8 cellular contexts compared by ENCODE assay signal in the genomic region with DNA sequence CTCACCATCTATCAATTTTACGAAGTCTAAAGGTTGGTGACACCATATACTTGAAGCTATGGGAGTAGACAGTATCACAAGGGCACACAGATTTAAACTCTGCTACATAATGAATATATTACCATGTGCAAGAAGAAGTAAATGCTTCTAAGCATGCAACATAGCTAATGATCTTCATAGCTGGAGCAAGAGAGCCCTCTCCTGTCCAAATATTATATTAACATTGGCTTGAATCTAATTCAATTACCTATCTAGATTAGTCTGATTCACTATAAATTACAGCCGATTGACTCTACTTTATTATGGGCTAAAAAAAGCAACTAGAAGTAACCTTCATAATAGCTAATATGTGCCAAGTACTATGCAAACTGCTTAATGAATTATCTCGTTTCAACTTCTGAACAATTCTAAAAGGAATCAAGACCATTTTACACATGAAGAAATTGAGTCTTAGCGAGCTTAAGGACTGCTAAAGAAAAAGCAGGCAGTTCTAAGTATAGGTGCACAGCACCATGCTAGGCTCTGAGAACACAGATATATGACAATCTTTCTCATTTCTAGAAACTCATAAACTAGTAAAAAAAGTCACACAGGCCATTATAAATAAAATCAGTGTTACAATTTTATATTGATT. TPM values are rescaled to one million over a fixed set of nuclear protein-coding genes. Genes with fewer than 3 reads are reported as not detected.
DNase-seq lines count a peak whose midpoint lies in the region; ATAC-seq and TF ChIP-seq lines count a peak whose summit lies in the region.

No MANE protein-coding gene starts in this region.

- H3K9me3 Mint-ChIP-seq in glutamatergic neuron (ENCODE audit: unreplicated experiment), result no peaks in the 10 kb centered on the region

- no peaks in the 10 kb centered on the region for H3K4me1 Mint-ChIP-seq in glutamatergic neuron (ENCODE audit: low read depth, unreplicated experiment)

- DNase-seq in DMS114 treated with DMSO at 0.1 percent for 48 hours (lab: John Stamatoyannopoulos, UW; ENCODE audit: unreplicated experiment) (peak; percentile 51), SKM-1 treated with dmso at 0.1 percent for 144 hours (lab: John Stamatoyannopoulos, UW; ENCODE audit: unreplicated experiment) (peak; percentile 23), glutamatergic neuron (no peak), posterior vena cava (ENCODE audit: low spot score) (no peak), GM19238 (ENCODE audit: insufficient read length, low spot score) (no peak)
- no peak for DNase-seq in stimulated activated CD4-positive, alpha-beta T cell treated with anti-CD3 and anti-CD28 coated beads, Interleukin-1b, Interleukin-23, amount 100 ng/mL, for 48 hours

- H3K9ac ChIP-seq in Loucy (ENCODE audit: low read depth, low read length, poor library complexity, severe bottlenecking), result no peak overlapping the region

- no peak overlapping the region for H3K27ac Mint-ChIP-seq in glutamatergic neuron (ENCODE audit: unreplicated experiment)

- H3K4me3 Mint-ChIP-seq in glutamatergic neuron (ENCODE audit: unreplicated experiment), result no peak overlapping the region

- H4K20me1 ChIP-seq in Loucy (ENCODE audit: insufficient read depth, low read length, poor library complexity, severe bottlenecking), result no peaks in the 10 kb centered on the region

- H3K27me3 ChIP-seq in Loucy (ENCODE audit: insufficient read depth, low read length, poor library complexity, severe bottlenecking), result no peaks in the 10 kb centered on the region

- ATAC-seq in HG03354 (IDR thresholded peaks at IDR 0.05; ENCODE audit: poor library complexity, severe bottlenecking, unreplicated experiment), result no peak

- no peaks in the 10 kb centered on the region for H3K9me3 ChIP-seq in Loucy (ENCODE audit: insufficient read depth, low read depth, low read length)

- H3K4me1 ChIP-seq in Loucy (ENCODE audit: insufficient read depth, low read length, poor library complexity, severe bottlenecking), result no peaks in the 10 kb centered on the region

- peaks cover 35% of the 10 kb centered on the region; the same call in 1 of the 2 replicates for H3K36me3 ChIP-seq in Loucy (ENCODE audit: insufficient read depth, low read length)

- no peaks in the 10 kb centered on the region for H3K79me2 ChIP-seq in Loucy (ENCODE audit: insufficient read depth, low read length)

- no peaks in the 10 kb centered on the region for H3K9me2 ChIP-seq in Loucy (replicated peaks; ENCODE audit: low read depth, low read length)

- H3K27me3 Mint-ChIP-seq in glutamatergic neuron (ENCODE audit: unreplicated experiment), result no peaks in the 10 kb centered on the region

- peak; percentile 62 for TF ChIP-seq CTCF in Loucy (conservative IDR thresholded peaks at IDR 0.05; ENCODE audit: low read length)
- peak; percentile 22 for TF ChIP-seq CTCF in glutamatergic neuron (IDR thresholded peaks at IDR 0.05; ENCODE audit: partially characterized antibody, unreplicated experiment)

- H3K4me2 ChIP-seq in Loucy (ENCODE audit: low read depth, low read length, poor library complexity, severe bottlenecking), result no peak overlapping the region

- H3K36me3 Mint-ChIP-seq in glutamatergic neuron (ENCODE audit: unreplicated experiment), result no peaks in the 10 kb centered on the region

- H3F3A ChIP-seq in Loucy (ENCODE audit: low read depth), result no peaks in the 10 kb centered on the region

- no peak overlapping the region for H3K4me3 ChIP-seq in Loucy (ENCODE audit: low read length, poor library complexity, severe bottlenecking)

- intact Hi-C loops in posterior vena cava (cut with DNase I), result no loop called here

- H2AFZ ChIP-seq in Loucy (ENCODE audit: low read length), result no peak overlapping the region

RNA-seq across cellular contexts. Expression of gene FRA10AC1, which starts 21.9 kb away (rescaled TPM):
- total RNA-seq in glutamatergic neuron (ENCODE audit: unreplicated experiment) (17.7 TPM), posterior vena cava (10 to 100 TPM; 15.1 to 24.4 TPM)

Comparison
In these comparisons a context has a peak if more than half of its experiments do, and no peak if none do; other contexts are left out.
1. DNase-seq: peak in DMS114 treated with DMSO at 0.1 percent for 48 hours (single experiment) and SKM-1 treated with dmso at 0.1 percent for 144 hours (single experiment); none in glutamatergic neuron (single experiment), posterior vena cava (single experiment), stimulated activated CD4-positive, alpha-beta T cell treated with anti-CD3 and anti-CD28 coated beads, Interleukin-1b, Interleukin-23, amount 100 ng/mL, for 48 hours (single experiment) and GM19238 (single experiment).